ENCODE assay signal across 15 cellular contexts in genomic region chr14:59454131-59454530, GRCh38. TPM values are rescaled to one million over a fixed set of nuclear protein-coding genes. Genes with fewer than 3 reads are reported as not detected.
DNase-seq lines count a peak whose midpoint lies in the region; ATAC-seq, FAIRE-seq and TF ChIP-seq lines count a peak whose summit lies in the region.
"Had no signal": no experiment of that assay in that cellular context is flagged by ENCODE, and none has a peak within 500 bp of the region (broad histone marks: within the 10 kb centered on the region; RNA-seq: fewer than 3 reads in every experiment).

No MANE protein-coding gene starts in this region.

- no peaks in the 10 kb centered on the region for H3K27me3 ChIP-seq in skeletal muscle tissue (ENCODE audit: control insufficient read depth in 3 of 3, insufficient read depth in 3 of 3, low read length in 3 of 3)
- H3K27me3 ChIP-seq: dorsolateral prefrontal cortex, neural progenitor cell had no signal

- no peaks in the 10 kb centered on the region for H3K9me3 Mint-ChIP-seq in activated T-cell treated with anti-CD3 and anti-CD28 coated beads, Interleukin-2, amount 50 U/mL, for 72 hours
- H3K9me3 Mint-ChIP-seq: activated T-helper 1 cell treated with anti-CD3 and anti-CD28 coated beads, Interleukin-12 subunit alpha, Interleukin-12 subunit beta, Interleukin-2, Interleukin-4 antibody, amounts not matched to agents 30 ng/mL and 10 ng/mL and 1 ng/mL, durations not matched to agents 14 hours and 24 hours and 36 hours had no signal

- peaks cover 7 to 20% (median 11%) of the 10 kb centered on the region in 3 donors for H3K36me3 ChIP-seq in skeletal muscle tissue (ENCODE audit: control insufficient read depth in 3 of 3, insufficient read depth in 3 of 3, low read length in 3 of 3)

- DNase-seq in H54 (ENCODE audit: insufficient read length, low spot score): peak; percentile 50
- DNase-seq in amniotic stem cell (lab: John Stamatoyannopoulos, UW): peak; percentile 83
- DNase-seq in glomerular visceral epithelial cell (ENCODE audit: extremely low spot score): peak; percentile 26
- DNase-seq in activated CD8-positive, alpha-beta memory T cell treated with anti-CD3 and anti-CD28 coated beads, Interleukin-2, amount 50 U/mL, for 4 hours: no peak
- no peak for DNase-seq in activated gamma-delta T cell (lab: John Stamatoyannopoulos, UW)
- no peak for DNase-seq in activated T-cell treated with anti-CD3 and anti-CD28 coated beads, Interleukin-2, amount 50 U/mL, for 72 hours
- DNase-seq: DMS79 treated with DMSO at 0.1 percent for 48 hours, dorsolateral prefrontal cortex, GOT3, NCI-H82 had no signal

- peak; percentile 82 for FAIRE-seq in H54 (lab: Jason Lieb, UNC)

- no peaks in the 10 kb centered on the region for H3K27me3 Mint-ChIP-seq in activated T-cell treated with anti-CD3 and anti-CD28 coated beads, Interleukin-2, amount 50 U/mL, for 72 hours (ENCODE audit: low read depth)
- H3K27me3 Mint-ChIP-seq: type B pancreatic cell had no signal

- no peak overlapping the region for H3K27ac Mint-ChIP-seq in activated T-cell treated with anti-CD3 and anti-CD28 coated beads, Interleukin-2, amount 50 U/mL, for 72 hours
- H3K27ac Mint-ChIP-seq: activated T-helper 1 cell treated with anti-CD3 and anti-CD28 coated beads, Interleukin-12 subunit alpha, Interleukin-12 subunit beta, Interleukin-2, Interleukin-4 antibody, amounts not matched to agents 30 ng/mL and 10 ng/mL and 1 ng/mL, durations not matched to agents 14 hours and 24 hours and 36 hours; neural progenitor cell; type B pancreatic cell had no signal

- no peak overlapping the region for H3K4me3 ChIP-seq in skeletal muscle tissue (ENCODE audit: low read length in 3 of 3)
- H3K4me3 ChIP-seq: dorsolateral prefrontal cortex, neural progenitor cell had no signal

- H3K4me1 Mint-ChIP-seq in activated T-cell treated with anti-CD3 and anti-CD28 coated beads, Interleukin-2, amount 50 U/mL, for 72 hours (ENCODE audit: low read depth): no peaks in the 10 kb centered on the region
- H3K4me1 Mint-ChIP-seq: neural progenitor cell had no signal

- ATAC-seq in GM19023 (IDR thresholded peaks at IDR 0.05; ENCODE audit: unreplicated experiment): no peak
- no peak for ATAC-seq in activated T-cell treated with anti-CD3 and anti-CD28 coated beads, Interleukin-2, amount 50 U/mL, for 72 hours (replicated peaks in 1 of 2)

- peak overlapping the region; percentile 33 for H3K27ac ChIP-seq in skeletal muscle tissue (ENCODE audit: low read depth, low read length)
- H3K27ac ChIP-seq: neural progenitor cell had no signal

- TF ChIP-seq POLR2A in H54 (IDR thresholded peaks at IDR 0.05; ENCODE audit: low read depth, low read length): no peak

- H3K36me3 Mint-ChIP-seq in activated T-cell treated with anti-CD3 and anti-CD28 coated beads, Interleukin-2, amount 50 U/mL, for 72 hours (ENCODE audit: insufficient read depth in 2 of 2): peaks cover 2 to 5% of the 10 kb centered on the region in 2 donors

- H3K4me1 ChIP-seq in skeletal muscle tissue (ENCODE audit: control insufficient read depth in 3 of 3, insufficient read depth in 3 of 3, low read length in 3 of 3): peaks cover 0 to 7% (median 0%) of the 10 kb centered on the region in 3 donors
- H3K4me1 ChIP-seq: neural progenitor cell had no signal

- no peak overlapping the region for H3K9ac ChIP-seq in skeletal muscle tissue (ENCODE audit: low read depth in 1 of 3, low read length in 3 of 3)
- H3K9ac ChIP-seq: neural progenitor cell had no signal

- no peaks in the 10 kb centered on the region for H3K9me3 ChIP-seq in skeletal muscle tissue (ENCODE audit: control insufficient read depth in 3 of 3, low read length in 3 of 3)

- no peak overlapping the region for H3K4me3 Mint-ChIP-seq in activated T-cell treated with anti-CD3 and anti-CD28 coated beads, Interleukin-2, amount 50 U/mL, for 72 hours
- H3K4me3 Mint-ChIP-seq: activated T-helper 1 cell treated with anti-CD3 and anti-CD28 coated beads, Interleukin-12 subunit alpha, Interleukin-12 subunit beta, Interleukin-2, Interleukin-4 antibody, amounts not matched to agents 30 ng/mL and 10 ng/mL and 1 ng/mL, durations not matched to agents 14 hours and 24 hours and 36 hours; neural progenitor cell; type B pancreatic cell had no signal

RNA-seq across cellular contexts. Expression of gene GPR135, which starts 11.0 kb away (rescaled TPM):
- 2.6 TPM for total RNA-seq in skeletal muscle tissue
- total RNA-seq in activated T-cell treated with anti-CD3 and anti-CD28 coated beads, Interleukin-2, amount 50 U/mL, for 72 hours: 1 to 10 TPM in 1 of 2 donors, under 1 TPM in 1; 0.74 to 1.1 TPM

RNA-seq across cellular contexts. Expression of gene L3HYPDH, which starts 30.1 kb away (rescaled TPM):
- 25.6 TPM for total RNA-seq in skeletal muscle tissue
- total RNA-seq in activated T-cell treated with anti-CD3 and anti-CD28 coated beads, Interleukin-2, amount 50 U/mL, for 72 hours: 10 to 100 TPM in 1 of 2 donors, 1 to 10 TPM in 1; 8.6 to 10.9 TPM

RNA-seq across cellular contexts. Expression of gene JKAMP, which starts 30.2 kb away (rescaled TPM):
- 48.5 TPM for total RNA-seq in skeletal muscle tissue
- 10 to 100 TPM; 18.3 to 21.0 TPM for total RNA-seq in activated T-cell treated with anti-CD3 and anti-CD28 coated beads, Interleukin-2, amount 50 U/mL, for 72 hours

Comparison
In these comparisons a context has a peak if more than half of its experiments do, and no peak if none do; other contexts are left out.
1. DNase-seq: peak in H54 (single experiment), amniotic stem cell (single experiment) and glomerular visceral epithelial cell (single experiment); none in activated CD8-positive, alpha-beta memory T cell treated with anti-CD3 and anti-CD28 coated beads, Interleukin-2, amount 50 U/mL, for 4 hours (single experiment), activated gamma-delta T cell (single experiment) and activated T-cell treated with anti-CD3 and anti-CD28 coated beads, Interleukin-2, amount 50 U/mL, for 72 hours (0 of 2).